Comparison of ENCODE assay signal across 24 cellular contexts in the genomic region with DNA sequence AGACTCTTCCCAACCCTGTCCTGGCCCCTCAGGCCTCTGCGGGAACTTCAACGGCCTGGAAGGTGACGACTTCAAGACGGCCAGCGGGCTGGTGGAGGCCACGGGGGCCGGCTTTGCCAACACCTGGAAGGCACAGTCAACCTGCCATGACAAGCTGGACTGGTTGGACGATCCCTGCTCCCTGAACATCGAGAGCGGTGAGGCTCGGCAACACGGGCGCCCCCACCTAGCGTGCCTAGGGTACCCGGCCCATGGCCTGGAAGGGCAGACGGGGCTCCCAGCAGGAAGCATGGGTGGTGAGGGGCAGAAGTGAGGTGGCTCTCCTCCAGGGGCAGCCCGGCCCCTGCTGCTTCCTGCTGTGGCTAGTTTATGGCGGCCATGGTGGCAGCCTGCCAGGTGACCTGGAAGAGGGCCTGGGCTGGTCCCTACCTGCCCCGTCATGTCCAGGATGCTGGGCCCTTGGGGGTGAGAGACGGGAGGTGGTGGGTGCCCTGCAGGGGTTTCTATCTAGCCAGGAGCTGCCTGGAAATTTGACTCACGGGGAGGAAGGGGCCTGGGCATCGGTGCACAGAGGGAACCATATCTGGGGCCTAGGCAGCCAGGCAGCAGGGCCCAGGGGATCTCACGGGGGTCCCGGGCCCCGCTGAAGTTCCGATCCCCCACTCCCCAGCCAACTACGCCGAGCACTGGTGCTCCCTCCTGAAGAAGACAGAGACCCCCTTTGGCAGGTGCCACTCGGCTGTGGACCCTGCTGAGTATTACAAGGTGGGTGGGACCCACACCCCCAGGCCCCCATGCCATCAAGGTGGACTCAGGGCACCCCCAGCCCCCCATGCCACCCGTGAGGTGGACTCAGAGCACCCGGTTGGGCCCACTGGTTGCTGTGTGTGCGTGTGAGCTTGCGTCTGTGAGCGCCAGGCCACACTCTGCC. TPM values are rescaled to one million over a fixed set of nuclear protein-coding genes. Genes with fewer than 3 reads are reported as not detected.
DNase-seq lines count a peak whose midpoint lies in the region; ATAC-seq lines count a peak whose summit lies in the region.
"Had no signal": no experiment of that assay in that cellular context is flagged by ENCODE, and none has a peak within 500 bp of the region (broad histone marks: within the 10 kb centered on the region; RNA-seq: fewer than 3 reads in every experiment).

No MANE protein-coding gene starts in this region.

- no peak for ATAC-seq in left cardiac atrium
- ATAC-seq: stimulated activated naive B cell treated with anti-CD40 and anti-IgM and Interleukin-4, amounts not matched to agents 10 μg/mL and 1 μg/mL and 100 μg/mL, for 72 hours had no signal

- no peak overlapping the region for H3K4me3 ChIP-seq in H7 (ENCODE audit: insufficient read depth, low read depth, low read length)
- H3K4me3 ChIP-seq: skin epidermis had no signal

- no peaks in the 10 kb centered on the region for H3K36me3 ChIP-seq in H7 (replicated peaks; ENCODE audit: control insufficient read depth, insufficient read depth, low read length)
- H3K36me3 ChIP-seq: WERI-Rb-1 had no signal

- intact Hi-C loops in left cardiac atrium (cut with DNase I) (no loop called here), posterior vena cava (cut with DNase I) (no loop called here)

- peak; percentile 32 for DNase-seq in NCI-H146 (lab: John Stamatoyannopoulos, UW)
- no peak for DNase-seq in NCI-H146 treated with DMSO at 0.1 percent for 48 hours (lab: John Stamatoyannopoulos, UW; ENCODE audit: unreplicated experiment)
- peak; percentile 63 for DNase-seq in H7
- DNase-seq in left cardiac atrium = peak; percentile 20
- peak; percentile 72 for DNase-seq in posterior vena cava (ENCODE audit: low spot score)
- no peak for DNase-seq in NCI-H2171 treated with DMSO at 0.1 percent for 48 hours (lab: John Stamatoyannopoulos, UW)
- no peak for DNase-seq in stimulated activated naive CD4-positive, alpha-beta T cell (lab: John Stamatoyannopoulos, UW)
- DNase-seq in NCI-H69 (lab: John Stamatoyannopoulos, UW) = no peak
- DNase-seq: 8988T; activated CD4-positive, alpha-beta T cell treated with anti-CD3 and anti-CD28 coated beads, Interleukin-2, amount 50 U/mL, for 4 hours; activated gamma-delta T cell treated with Interleukin-2 at 50 U/mL for 16 hours; activated T-cell treated with anti-CD3 and anti-CD28 coated beads for 4 hours; amniotic stem cell; dermis blood vessel endothelial cell; midbrain; NCI-H1105; NCI-H2081 treated with DMSO at 0.1 percent for 48 hours; NCI-H446 treated with DMSO at 0.1 percent for 48 hours; nephron progenitor cell; stimulated activated naive B cell treated with anti-CD40 and anti-IgM and Interleukin-4, amounts not matched to agents 10 μg/mL and 1 μg/mL and 100 μg/mL, for 72 hours; WERI-Rb-1 had no signal

- no peaks in the 10 kb centered on the region for H3K27me3 ChIP-seq in H7 (ENCODE audit: control insufficient read depth, insufficient read depth, low read length)

RNA-seq across cellular contexts. Expression of a gene that starts 9.2 kb away (rescaled TPM):
- not detected in 2 replicates for total RNA-seq in H7 (2014; rRNA removed; shearing (Covaris generic))
- total RNA-seq in left cardiac atrium (under 1 TPM in 1 of 2 donors, not detected in 1; 0.26 TPM), posterior vena cava (under 1 TPM in 1 of 2 donors, not detected in 1; 0.05 TPM)
- total RNA-seq: Daoy, dermis blood vessel endothelial cell, progenitor cell of endocrine pancreas had no signal

RNA-seq across cellular contexts. Expression of a gene that starts 47.4 kb away (rescaled TPM):
- not detected in 2 replicates for total RNA-seq in H7 (2014; rRNA removed; shearing (Covaris generic))
- total RNA-seq in left cardiac atrium = not detected
- total RNA-seq in posterior vena cava = not detected
- total RNA-seq: Daoy, dermis blood vessel endothelial cell had no signal

Comparison
In these comparisons a context has a peak if more than half of its experiments do, and no peak if none do; other contexts are left out.
1. DNase-seq: peak in NCI-H146 (single experiment), H7 (single experiment), left cardiac atrium (single experiment) and posterior vena cava (single experiment); none in NCI-H146 treated with DMSO at 0.1 percent for 48 hours (single experiment), NCI-H2171 treated with DMSO at 0.1 percent for 48 hours (single experiment), stimulated activated naive CD4-positive, alpha-beta T cell (0 of 6) and NCI-H69 (single experiment).